16 cellular contexts compared by ENCODE assay signal in the genomic region with DNA sequence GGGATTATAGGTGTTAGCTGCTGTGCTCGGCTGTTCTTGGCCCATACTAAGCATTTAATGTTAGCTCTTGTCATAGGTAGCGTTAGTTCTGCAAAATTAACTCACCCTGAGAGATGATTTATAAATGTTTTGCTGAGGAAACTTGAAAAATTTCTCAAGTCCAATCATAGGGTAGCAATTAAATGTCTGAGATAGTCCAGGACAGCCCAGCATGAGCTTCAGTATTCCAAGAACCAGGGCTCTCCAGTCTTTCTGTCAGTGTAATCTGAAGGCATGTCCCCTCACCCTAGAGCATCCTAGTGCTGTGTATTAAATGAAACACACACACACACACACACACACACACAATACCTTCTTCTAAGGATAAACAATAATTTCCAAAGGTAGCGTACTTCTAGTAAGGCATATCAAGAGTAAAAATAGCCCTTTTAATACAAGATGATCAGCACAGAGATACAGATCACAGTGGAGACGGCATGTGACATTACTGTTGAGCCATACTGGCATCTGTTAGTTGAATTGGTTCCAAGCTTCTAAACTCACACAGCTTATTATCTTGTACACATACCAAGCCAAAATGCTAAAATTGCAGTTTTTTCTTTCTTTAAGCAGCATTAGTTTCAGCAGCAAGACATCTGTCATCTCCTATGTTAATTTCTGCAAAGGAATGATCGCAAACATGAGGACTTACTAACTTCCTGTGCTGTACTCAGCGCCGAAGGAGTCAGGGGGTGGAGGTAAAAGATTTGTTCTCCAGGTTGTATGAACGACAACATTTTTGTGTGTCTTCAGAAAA. TPM values are rescaled to one million over a fixed set of nuclear protein-coding genes. Genes with fewer than 3 reads are reported as not detected.
DNase-seq lines count a peak whose midpoint lies in the region; ATAC-seq and TF ChIP-seq lines count a peak whose summit lies in the region.
"Had no signal": no experiment of that assay in that cellular context is flagged by ENCODE, and none has a peak within 500 bp of the region (broad histone marks: within the 10 kb centered on the region; RNA-seq: fewer than 3 reads in every experiment).

No MANE protein-coding gene starts in this region.

- BruUV-seq in OCI-LY7 (replicated peaks; lab: Mats Ljungman, UMichigan): no TSS peak

- no peak overlapping the region for H2AFZ ChIP-seq in OCI-LY7 (ENCODE audit: low read length)

- H3K9me3 ChIP-seq in OCI-LY7 (ENCODE audit: low read length): no peaks in the 10 kb centered on the region

- no peaks in the 10 kb centered on the region for H3K36me3 ChIP-seq in OCI-LY7 (ENCODE audit: insufficient read depth, low read length)

- no peaks in the 10 kb centered on the region for H3K9me2 ChIP-seq in OCI-LY7 (ENCODE audit: insufficient read depth, low read length)

- H4K20me1 ChIP-seq in OCI-LY7 (ENCODE audit: insufficient read depth, low read length): no peaks in the 10 kb centered on the region

- H3K79me2 ChIP-seq in OCI-LY7 (ENCODE audit: insufficient read depth, low read depth, low read length): no peaks in the 10 kb centered on the region

- peak overlapping the region; percentile 40 for H3K27ac ChIP-seq in VCaP
- no peak overlapping the region for H3K27ac ChIP-seq in OCI-LY7 (ENCODE audit: low read depth, low read length, poor library complexity, severe bottlenecking)
- H3K27ac ChIP-seq: 22Rv1, C4-2B had no signal

- peak; percentile 62 for DNase-seq in DMS 273 (lab: John Stamatoyannopoulos, UW; ENCODE audit: unreplicated experiment)
- DNase-seq in DMS 273 treated with DMSO at 0.1 percent for 48 hours (lab: John Stamatoyannopoulos, UW): no peak
- peak; percentile 2 for DNase-seq in globus pallidus (ENCODE audit: low spot score)
- no peak for DNase-seq in OCI-LY7 (ENCODE audit: low spot score)
- DNase-seq in COLO668 (lab: John Stamatoyannopoulos, UW; ENCODE audit: unreplicated experiment): no peak
- DNase-seq: COR-L47, DMS79 treated with DMSO at 0.1 percent for 48 hours, GF-D8, MV-4-11, NCI-H1436 treated with DMSO at 0.1 percent for 48 hours, NCI-H774 had no signal

- intact Hi-C loops in OCI-LY7 (cut with micrococcal nuclease; ENCODE audit: unreplicated experiment): no loop called here

- no peak overlapping the region for H3K4me3 ChIP-seq in OCI-LY7 (ENCODE audit: low read depth, low read length, poor library complexity, severe bottlenecking)

- TF ChIP-seq CTCF in VCaP (conservative IDR thresholded peaks at IDR 0.05) (no peak), OCI-LY7 (conservative IDR thresholded peaks at IDR 0.05; ENCODE audit: low read length) (no peak)

- ATAC-seq in HG02840 (IDR thresholded peaks at IDR 0.05; ENCODE audit: low FRiP score, unreplicated experiment) (no peak), GM21576 (IDR thresholded peaks at IDR 0.05; ENCODE audit: unreplicated experiment) (no peak)

- CTCF ChIA-PET in OCI-LY7 (lab: Charles Lee; ENCODE audit: unreplicated experiment): no interaction called here

- no peak overlapping the region for H3K4me2 ChIP-seq in OCI-LY7 (ENCODE audit: low read length)

- H3K4me1 ChIP-seq in OCI-LY7 (ENCODE audit: insufficient read depth, low read length, poor library complexity, severe bottlenecking): no peaks in the 10 kb centered on the region

- POLR2A ChIA-PET in OCI-LY7 (lab: Charles Lee): interaction anchor here (1.3 kb wide), 1 partner anchor 162 kb away, joined by 4 read pairs; no protein-coding TSS in a partner anchor

RNA-seq across cellular contexts. Expression of gene JMY, which starts 46.3 kb away (rescaled TPM):
- total RNA-seq in OCI-LY7 (2014; rRNA removed; shearing (Covaris generic)): 4.3 and 4.5 TPM in 2 replicates
- total RNA-seq in OCI-LY7 (2022): 6.3 and 7.1 TPM in 2 replicates

Comparison
In these comparisons a context has a peak if more than half of its experiments do, and no peak if none do; other contexts are left out.
1. DNase-seq: peak in DMS 273 (single experiment) and globus pallidus (single experiment); none in DMS 273 treated with DMSO at 0.1 percent for 48 hours (single experiment), OCI-LY7 (single experiment) and COLO668 (single experiment).